ENCODE assay signal across 14 cellular contexts in genomic region chr3:110773413-110773954, GRCh38.
DNase-seq lines count a peak whose midpoint lies in the region; ATAC-seq and TF ChIP-seq lines count a peak whose summit lies in the region.
"Had no signal": no experiment of that assay in that cellular context is flagged by ENCODE, and none has a peak within 500 bp of the region (broad histone marks: within the 10 kb centered on the region; RNA-seq: fewer than 3 reads in every experiment).

No MANE protein-coding gene starts in this region.

- H3K4me1 Mint-ChIP-seq in MCF 10A (ENCODE audit: insufficient read depth, unreplicated experiment) (no peaks in the 10 kb centered on the region), WTC11 (peaks cover 13% of the 10 kb centered on the region)
- no peaks in the 10 kb centered on the region for H3K4me1 Mint-ChIP-seq in activated naive CD4-positive, alpha-beta T cell treated with anti-CD3 and anti-CD28 coated beads, Interleukin-2, amount 10 ng/mL, durations not matched to agents 7 days and 5 days
- H3K4me1 Mint-ChIP-seq in activated CD4-positive, alpha-beta memory T cell treated with anti-CD3 and anti-CD28 coated beads for 36 hours (ENCODE audit: low read depth), result no peaks in the 10 kb centered on the region
- H3K4me1 Mint-ChIP-seq: activated naive CD8-positive, alpha-beta T cell treated with anti-CD3 and anti-CD28 coated beads, Interleukin-2, amount 50 U/mL, for 24 hours had no signal

- H3K27ac ChIP-seq in breast epithelium, result no peak overlapping the region
- H3K27ac ChIP-seq: skin epidermis had no signal

- TF ChIP-seq CTCF in MCF 10A (IDR thresholded peaks at IDR 0.05; ENCODE audit: unreplicated experiment) (no peak), breast epithelium (IDR thresholded peaks at IDR 0.05) (no peak), WTC11 (IDR thresholded peaks at IDR 0.05) (no peak), foreskin fibroblast (IDR thresholded peaks at IDR 0.05; ENCODE audit: low read depth, low read length) (no peak)

- H3K4me3 ChIP-seq in breast epithelium (no peak overlapping the region), foreskin fibroblast (ENCODE audit: low read depth in 1 of 2, low read length in 2 of 2) (no peak overlapping the region)
- H3K4me3 ChIP-seq: skin epidermis had no signal

- peaks cover 0 to 5% of the 10 kb centered on the region in 2 donors for H3K9me3 ChIP-seq in breast epithelium

- H3K36me3 ChIP-seq in breast epithelium, result no peaks in the 10 kb centered on the region

- no peaks in the 10 kb centered on the region for H3K4me1 ChIP-seq in breast epithelium

- CTCF ChIA-PET in MCF 10A (lab: Yijun Ruan, JAX), result interaction anchor here (0.6 to 0.7 kb wide), 2 partner anchors 17 to 426 kb away, joined by 3 to 4 read pairs; no protein-coding TSS in a partner anchor
- CTCF ChIA-PET in WTC11 (lab: Charles Lee), result no interaction called here
- CTCF ChIA-PET in activated naive CD4-positive, alpha-beta T cell treated with anti-CD3 and anti-CD28 coated beads, Interleukin-2, amount 10 ng/mL, durations not matched to agents 7 days and 5 days (lab: Charles Lee), result no interaction called here
- CTCF ChIA-PET in activated CD4-positive, alpha-beta memory T cell treated with anti-CD3 and anti-CD28 coated beads for 36 hours (lab: Charles Lee), result interaction anchor here (0.6 kb wide), 1 partner anchor 162 kb away, joined by 3 read pairs; no protein-coding TSS in a partner anchor

- H3K27me3 ChIP-seq in breast epithelium, result no peaks in the 10 kb centered on the region

- DNase-seq in MCF 10A (ENCODE audit: unreplicated experiment) (peak; percentile 57), breast epithelium (ENCODE audit: low spot score in 2 of 2) (no peak), WTC11 (ENCODE audit: low spot score) (no peak), foreskin fibroblast (peak; percentile 81 to 92), smooth muscle cell of the brain vasculature (ENCODE audit: low read depth, low spot score) (peak; percentile 59), left colon (no peak)
- DNase-seq in activated naive CD4-positive, alpha-beta T cell treated with anti-CD3 and anti-CD28 coated beads, Interleukin-2, amount 10 ng/mL, durations not matched to agents 7 days and 5 days, result no peak
- DNase-seq in activated CD4-positive, alpha-beta memory T cell treated with anti-CD3 and anti-CD28 coated beads for 36 hours, result no peak
- DNase-seq: 8988T; activated naive CD8-positive, alpha-beta T cell treated with anti-CD3 and anti-CD28 coated beads, Interleukin-2, amount 50 U/mL, for 24 hours; DMS53; NCI-H226; trophoblast cell had no signal

- H3K36me3 Mint-ChIP-seq in MCF 10A (ENCODE audit: insufficient read depth, unreplicated experiment) (no peaks in the 10 kb centered on the region), WTC11 (peaks cover 8% of the 10 kb centered on the region)
- no peaks in the 10 kb centered on the region for H3K36me3 Mint-ChIP-seq in activated naive CD4-positive, alpha-beta T cell treated with anti-CD3 and anti-CD28 coated beads, Interleukin-2, amount 10 ng/mL, durations not matched to agents 7 days and 5 days
- no peaks in the 10 kb centered on the region for H3K36me3 Mint-ChIP-seq in activated CD4-positive, alpha-beta memory T cell treated with anti-CD3 and anti-CD28 coated beads for 36 hours

- H3K27ac Mint-ChIP-seq in MCF 10A (ENCODE audit: low read depth, unreplicated experiment) (no peak overlapping the region), WTC11 (no peak overlapping the region)
- no peak overlapping the region for H3K27ac Mint-ChIP-seq in activated naive CD4-positive, alpha-beta T cell treated with anti-CD3 and anti-CD28 coated beads, Interleukin-2, amount 10 ng/mL, durations not matched to agents 7 days and 5 days
- no peak overlapping the region for H3K27ac Mint-ChIP-seq in activated CD4-positive, alpha-beta memory T cell treated with anti-CD3 and anti-CD28 coated beads for 36 hours
- H3K27ac Mint-ChIP-seq: activated naive CD8-positive, alpha-beta T cell treated with anti-CD3 and anti-CD28 coated beads, Interleukin-2, amount 50 U/mL, for 24 hours had no signal

- intact Hi-C loops in MCF 10A (cut with micrococcal nuclease), result no loop called here
- intact Hi-C loops in breast epithelium (cut with DNase I; ENCODE audit: low total_unique reads), result no loop called here
- intact Hi-C loops in left colon (cut with DNase I, micrococcal nuclease), result no loop called here
- intact Hi-C loops in activated CD4-positive, alpha-beta memory T cell treated with anti-CD3 and anti-CD28 coated beads for 36 hours (cut with micrococcal nuclease), result no loop called here

- no peak for TF ChIP-seq POLR2A in breast epithelium (IDR thresholded peaks at IDR 0.05)

- H3K9me3 Mint-ChIP-seq in MCF 10A (ENCODE audit: unreplicated experiment) (no peaks in the 10 kb centered on the region), WTC11 (peaks cover 4% of the 10 kb centered on the region)
- H3K9me3 Mint-ChIP-seq in activated naive CD4-positive, alpha-beta T cell treated with anti-CD3 and anti-CD28 coated beads, Interleukin-2, amount 10 ng/mL, durations not matched to agents 7 days and 5 days, result no peaks in the 10 kb centered on the region
- H3K9me3 Mint-ChIP-seq in activated CD4-positive, alpha-beta memory T cell treated with anti-CD3 and anti-CD28 coated beads for 36 hours, result no peaks in the 10 kb centered on the region
- H3K9me3 Mint-ChIP-seq: activated naive CD8-positive, alpha-beta T cell treated with anti-CD3 and anti-CD28 coated beads, Interleukin-2, amount 50 U/mL, for 24 hours had no signal

- ATAC-seq in WTC11 (peak; percentile 52), left colon (no peak)
- ATAC-seq: activated naive CD8-positive, alpha-beta T cell treated with anti-CD3 and anti-CD28 coated beads, Interleukin-2, amount 50 U/mL, for 24 hours had no signal

- H3K27me3 Mint-ChIP-seq in MCF 10A (ENCODE audit: insufficient read depth, unreplicated experiment), result no peaks in the 10 kb centered on the region
- H3K27me3 Mint-ChIP-seq in WTC11 (ENCODE audit: low read depth), result no peaks in the 10 kb centered on the region
- H3K27me3 Mint-ChIP-seq in activated naive CD4-positive, alpha-beta T cell treated with anti-CD3 and anti-CD28 coated beads, Interleukin-2, amount 10 ng/mL, durations not matched to agents 7 days and 5 days, result no peaks in the 10 kb centered on the region
- no peaks in the 10 kb centered on the region for H3K27me3 Mint-ChIP-seq in activated CD4-positive, alpha-beta memory T cell treated with anti-CD3 and anti-CD28 coated beads for 36 hours
- H3K27me3 Mint-ChIP-seq: activated naive CD8-positive, alpha-beta T cell treated with anti-CD3 and anti-CD28 coated beads, Interleukin-2, amount 50 U/mL, for 24 hours had no signal

- POLR2A ChIA-PET in MCF 10A (lab: Yijun Ruan, JAX) (no interaction called here), WTC11 (lab: Charles Lee) (no interaction called here)
- POLR2A ChIA-PET in activated CD4-positive, alpha-beta memory T cell treated with anti-CD3 and anti-CD28 coated beads for 36 hours (lab: Charles Lee), result interaction anchor here (0.5 kb wide), 1 partner anchor 1422 kb away, joined by 4 read pairs; no protein-coding TSS in a partner anchor

- BruUV-seq in MCF 10A (replicated peaks; lab: Mats Ljungman, UMichigan), result no TSS peak

- H3K4me3 Mint-ChIP-seq in MCF 10A (ENCODE audit: unreplicated experiment), result no peak overlapping the region
- H3K4me3 Mint-ChIP-seq in WTC11, result no peak overlapping the region
- no peak overlapping the region for H3K4me3 Mint-ChIP-seq in activated naive CD4-positive, alpha-beta T cell treated with anti-CD3 and anti-CD28 coated beads, Interleukin-2, amount 10 ng/mL, durations not matched to agents 7 days and 5 days
- H3K4me3 Mint-ChIP-seq in activated CD4-positive, alpha-beta memory T cell treated with anti-CD3 and anti-CD28 coated beads for 36 hours, result no peak overlapping the region
- H3K4me3 Mint-ChIP-seq: activated naive CD8-positive, alpha-beta T cell treated with anti-CD3 and anti-CD28 coated beads, Interleukin-2, amount 50 U/mL, for 24 hours had no signal

TF ChIP-seq in WTC11, 78 proteins besides CTCF, POLR2A, EP300 and RAD21 (continues in another document):
- TF ChIP-seq MLX (CRISPR knock-in tag; IDR thresholded peaks at IDR 0.05), result no peak
- TF ChIP-seq RORB (CRISPR knock-in tag; IDR thresholded peaks at IDR 0.05), result no peak
- no peak for TF ChIP-seq IRF2 (CRISPR knock-in tag; IDR thresholded peaks at IDR 0.05; ENCODE audit: borderline replicate concordance, low read depth)
- no peak for TF ChIP-seq ZNF263 (CRISPR knock-in tag; IDR thresholded peaks at IDR 0.05; ENCODE audit: low read depth)
- TF ChIP-seq AFF4 (CRISPR knock-in tag; IDR thresholded peaks at IDR 0.05; ENCODE audit: borderline replicate concordance), result no peak
- no peak for TF ChIP-seq ZNF671 (CRISPR knock-in tag; IDR thresholded peaks at IDR 0.05)

Comparison
In these comparisons a context has a peak if more than half of its experiments do, and no peak if none do; other contexts are left out.
1. DNase-seq: peak in MCF 10A (single experiment), foreskin fibroblast (2 of 2) and smooth muscle cell of the brain vasculature (single experiment); none in breast epithelium (0 of 2), WTC11 (single experiment), activated naive CD4-positive, alpha-beta T cell treated with anti-CD3 and anti-CD28 coated beads, Interleukin-2, amount 10 ng/mL, durations not matched to agents 7 days and 5 days (single experiment), left colon (0 of 2) and activated CD4-positive, alpha-beta memory T cell treated with anti-CD3 and anti-CD28 coated beads for 36 hours (single experiment).
2. CTCF ChIA-PET loops: an anchor here in MCF 10A (0.6 to 0.7 kb wide) and activated CD4-positive, alpha-beta memory T cell treated with anti-CD3 and anti-CD28 coated beads for 36 hours (0.6 kb wide); none called in WTC11 and activated naive CD4-positive, alpha-beta T cell treated with anti-CD3 and anti-CD28 coated beads, Interleukin-2, amount 10 ng/mL, durations not matched to agents 7 days and 5 days.